16 cellular contexts compared by ENCODE assay signal in genomic region chr11:19810852-19811251, GRCh38.
DNase-seq lines count a peak whose midpoint lies in the region; ATAC-seq and TF ChIP-seq lines count a peak whose summit lies in the region.
"Had no signal": no experiment of that assay in that cellular context is flagged by ENCODE, and none has a peak within 500 bp of the region (broad histone marks: within the 10 kb centered on the region; RNA-seq: fewer than 3 reads in every experiment).

No MANE protein-coding gene starts in this region.

- peak overlapping the region; percentile 8; the same call in 1 of the 2 replicates for H2AFZ ChIP-seq in PC-3 (ENCODE audit: low read length)

- H4K20me1 ChIP-seq in PC-3 (ENCODE audit: low read length), result peaks cover 4% of the 10 kb centered on the region; the same call in 1 of the 2 replicates

- BruUV-seq in PC-3 (replicated peaks; lab: Mats Ljungman, UMichigan), result no TSS peak

- peak overlapping the region; percentile 78 for H3K27ac ChIP-seq in PC-3 (ENCODE audit: low read length)
- no peak overlapping the region for H3K27ac ChIP-seq in CD4-positive, alpha-beta T cell (ENCODE audit: low read depth, low read length)
- H3K27ac ChIP-seq: 22Rv1 had no signal

- peak; percentile 71 for ATAC-seq in PC-3
- no peak for ATAC-seq in CD4-positive, alpha-beta T cell (ENCODE audit: poor library complexity)
- ATAC-seq: K562 had no signal

- H3K27ac Mint-ChIP-seq in progenitor cell of endocrine pancreas, result peak overlapping the region; percentile 85
- no peak overlapping the region for H3K27ac Mint-ChIP-seq in activated CD4-positive, alpha-beta T cell treated with anti-CD3 and anti-CD28 coated beads, Interleukin-2, amount 10 ng/mL, durations not matched to agents 7 days and 5 days
- no peak overlapping the region for H3K27ac Mint-ChIP-seq in CD4-positive, alpha-beta T cell

- POLR2A ChIA-PET in PC-3 (lab: Charles Lee; ENCODE audit: unreplicated experiment), result no interaction called here
- POLR2A ChIA-PET in activated CD4-positive, alpha-beta T cell treated with anti-CD3 and anti-CD28 coated beads, Interleukin-2, amount 10 ng/mL, durations not matched to agents 7 days and 5 days (lab: Charles Lee), result no interaction called here
- POLR2A ChIA-PET in CD4-positive, alpha-beta T cell (lab: Charles Lee), result no interaction called here

- H3K4me1 Mint-ChIP-seq in progenitor cell of endocrine pancreas (ENCODE audit: low read depth), result peaks cover 35% of the 10 kb centered on the region
- no peaks in the 10 kb centered on the region for H3K4me1 Mint-ChIP-seq in activated CD4-positive, alpha-beta T cell treated with anti-CD3 and anti-CD28 coated beads, Interleukin-2, amount 10 ng/mL, durations not matched to agents 7 days and 5 days
- H3K4me1 Mint-ChIP-seq in CD4-positive, alpha-beta T cell (ENCODE audit: low read depth), result no peaks in the 10 kb centered on the region

- no peaks in the 10 kb centered on the region for H3K27me3 Mint-ChIP-seq in progenitor cell of endocrine pancreas
- H3K27me3 Mint-ChIP-seq in activated CD4-positive, alpha-beta T cell treated with anti-CD3 and anti-CD28 coated beads, Interleukin-2, amount 10 ng/mL, durations not matched to agents 7 days and 5 days, result peaks cover 5% of the 10 kb centered on the region
- H3K27me3 Mint-ChIP-seq in CD4-positive, alpha-beta T cell, result peaks cover 6% of the 10 kb centered on the region

- H3K4me3 ChIP-seq in PC-3 (ENCODE audit: low read length), result no peak overlapping the region
- H3K4me3 ChIP-seq: K562 had no signal

- H3K79me2 ChIP-seq in PC-3 (ENCODE audit: low read length), result peaks cover 57% of the 10 kb centered on the region

- peak overlapping the region; percentile 51 for H3K4me2 ChIP-seq in PC-3 (ENCODE audit: low read length)

- H3K9me3 ChIP-seq in PC-3 (ENCODE audit: low read length), result no peaks in the 10 kb centered on the region
- H3K9me3 ChIP-seq in CD4-positive, alpha-beta T cell (ENCODE audit: control insufficient read depth, low read length), result no peaks in the 10 kb centered on the region

- no peaks in the 10 kb centered on the region for H3K36me3 Mint-ChIP-seq in progenitor cell of endocrine pancreas (ENCODE audit: insufficient read depth)
- H3K36me3 Mint-ChIP-seq in activated CD4-positive, alpha-beta T cell treated with anti-CD3 and anti-CD28 coated beads, Interleukin-2, amount 10 ng/mL, durations not matched to agents 7 days and 5 days (ENCODE audit: low read depth), result no peaks in the 10 kb centered on the region
- no peaks in the 10 kb centered on the region for H3K36me3 Mint-ChIP-seq in CD4-positive, alpha-beta T cell (ENCODE audit: low read depth)

- intact Hi-C loops in PC-3 (cut with micrococcal nuclease), result no loop called here
- intact Hi-C loops in CD4-positive, alpha-beta T cell (cut with DNase I, micrococcal nuclease), result no loop called here

- no peaks in the 10 kb centered on the region for H3F3A ChIP-seq in PC-3 (ENCODE audit: low read length, unreplicated experiment)

- H3K4me1 ChIP-seq in PC-3 (ENCODE audit: insufficient read depth, low read length), result peaks cover 20% of the 10 kb centered on the region

- no peaks in the 10 kb centered on the region for H3K9me3 Mint-ChIP-seq in progenitor cell of endocrine pancreas (ENCODE audit: low read depth)
- no peaks in the 10 kb centered on the region for H3K9me3 Mint-ChIP-seq in activated CD4-positive, alpha-beta T cell treated with anti-CD3 and anti-CD28 coated beads, Interleukin-2, amount 10 ng/mL, durations not matched to agents 7 days and 5 days
- no peaks in the 10 kb centered on the region for H3K9me3 Mint-ChIP-seq in CD4-positive, alpha-beta T cell
- H3K9me3 Mint-ChIP-seq: H9 had no signal

- DNase-seq in DMS153 (lab: John Stamatoyannopoulos, UW), result peak; percentile 61
- DNase-seq in DMS153 treated with DMSO at 0.1 percent for 48 hours (lab: John Stamatoyannopoulos, UW; ENCODE audit: unreplicated experiment), result no peak
- peak; percentile 64 for DNase-seq in PC-3
- peak; percentile 16 for DNase-seq in dermis blood vessel endothelial cell
- DNase-seq in progenitor cell of endocrine pancreas (ENCODE audit: low spot score, unreplicated experiment), result no peak
- DNase-seq in activated CD4-positive, alpha-beta T cell treated with anti-CD3 and anti-CD28 coated beads, Interleukin-2, amount 10 ng/mL, durations not matched to agents 7 days and 5 days, result no peak
- DNase-seq in HuH-7 (ENCODE audit: low spot score), result no peak
- DNase-seq in CD4-positive, alpha-beta T cell, result no peak
- DNase-seq: Calu3, DMS 273 treated with DMSO at 0.1 percent for 48 hours, DMS79 treated with DMSO at 0.1 percent for 48 hours, GDM1, GOT3, H9 had no signal

- H3K4me3 Mint-ChIP-seq in progenitor cell of endocrine pancreas (ENCODE audit: low read depth), result no peak overlapping the region
- H3K4me3 Mint-ChIP-seq in activated CD4-positive, alpha-beta T cell treated with anti-CD3 and anti-CD28 coated beads, Interleukin-2, amount 10 ng/mL, durations not matched to agents 7 days and 5 days, result no peak overlapping the region
- no peak overlapping the region for H3K4me3 Mint-ChIP-seq in CD4-positive, alpha-beta T cell

- no peaks in the 10 kb centered on the region for H3K27me3 ChIP-seq in PC-3 (ENCODE audit: low read length)
- H3K27me3 ChIP-seq in CD4-positive, alpha-beta T cell (ENCODE audit: control insufficient read depth, insufficient read depth, low read length), result no peaks in the 10 kb centered on the region

- CTCF ChIA-PET in PC-3 (lab: Charles Lee), result interaction anchor here (0.5 kb wide), 1 partner anchor 52 kb away, joined by 4 read pairs; no protein-coding TSS in a partner anchor
- CTCF ChIA-PET in activated CD4-positive, alpha-beta T cell treated with anti-CD3 and anti-CD28 coated beads, Interleukin-2, amount 10 ng/mL, durations not matched to agents 7 days and 5 days (lab: Charles Lee), result no interaction called here
- CTCF ChIA-PET in CD4-positive, alpha-beta T cell (lab: Charles Lee), result no interaction called here

- no peaks in the 10 kb centered on the region for H3K36me3 ChIP-seq in PC-3 (ENCODE audit: low read depth, low read length)

- TF ChIP-seq CTCF in PC-3 (conservative IDR thresholded peaks at IDR 0.05; ENCODE audit: low read depth, low read length) (no peak), progenitor cell of endocrine pancreas (IDR thresholded peaks at IDR 0.05; ENCODE audit: unreplicated experiment) (no peak)
- TF ChIP-seq CTCF in CD4-positive, alpha-beta T cell (IDR thresholded peaks at IDR 0.05), result no peak

- H3K9ac ChIP-seq in PC-3 (ENCODE audit: low read length), result peak overlapping the region; percentile 39; the same call in 1 of the 2 replicates

- no peaks in the 10 kb centered on the region for H3K9me2 ChIP-seq in PC-3 (replicated peaks; ENCODE audit: low read length)

Comparison
In these comparisons a context has a peak if more than half of its experiments do, and no peak if none do; other contexts are left out.
1. DNase-seq: peak in DMS153 (single experiment), PC-3 (single experiment) and dermis blood vessel endothelial cell (single experiment); none in DMS153 treated with DMSO at 0.1 percent for 48 hours (single experiment), progenitor cell of endocrine pancreas (single experiment), activated CD4-positive, alpha-beta T cell treated with anti-CD3 and anti-CD28 coated beads, Interleukin-2, amount 10 ng/mL, durations not matched to agents 7 days and 5 days (single experiment), HuH-7 (single experiment) and CD4-positive, alpha-beta T cell (0 of 10).